In the genomic region with DNA sequence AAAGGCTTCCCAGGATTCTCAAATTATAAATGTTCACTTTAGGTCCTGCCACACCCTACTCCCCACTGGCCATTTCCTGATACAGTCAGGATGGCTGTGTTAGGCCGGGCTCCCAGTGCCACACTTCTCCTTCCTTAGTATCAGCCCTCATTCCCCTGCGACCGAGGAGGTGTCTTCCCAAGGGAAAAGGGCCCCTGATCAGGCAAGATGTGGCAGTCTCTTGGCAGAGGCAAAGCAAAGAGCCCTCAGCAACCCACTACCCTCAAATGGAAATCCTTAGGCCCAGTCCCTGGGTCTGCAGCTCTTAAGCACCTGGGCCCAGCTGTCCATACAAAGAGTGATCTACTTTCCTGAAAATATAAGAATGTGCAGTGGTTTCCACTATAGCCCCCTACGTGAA, we compare ENCODE assay signal across 31 cellular contexts.
"Had no signal": no experiment of that assay in that cellular context is flagged by ENCODE, and none has a peak within 500 bp of the region (broad histone marks: within the 10 kb centered on the region; RNA-seq: fewer than 3 reads in every experiment).

No MANE protein-coding gene starts in this region.

- H3K9me3 ChIP-seq: pancreas, right lobe of liver, uterus had no signal

- H3K9me3 Mint-ChIP-seq: natural killer cell had no signal

- H3K36me3 Mint-ChIP-seq: immature natural killer cell; naive B cell; natural killer cell; stimulated activated naive B cell treated with anti-CD40 and anti-IgM and Interleukin-4, amounts not matched to agents 10 μg/mL and 1 μg/mL and 100 μg/mL, for 72 hours had no signal

- H3K4me1 Mint-ChIP-seq: immature natural killer cell; naive B cell; natural killer cell; stimulated activated naive B cell treated with anti-CD40 and anti-IgM and Interleukin-4, amounts not matched to agents 10 μg/mL and 1 μg/mL and 100 μg/mL, for 72 hours had no signal

- H3K36me3 ChIP-seq: heart left ventricle, pancreas, right atrium auricular region, right lobe of liver, suprapubic skin, thoracic aorta, tibial artery, uterus had no signal

- H3K4me3 Mint-ChIP-seq: immature natural killer cell; mesothelial cell of epicardium; natural killer cell; nephron progenitor cell; stimulated activated naive B cell treated with anti-CD40 and anti-IgM and Interleukin-4, amounts not matched to agents 10 μg/mL and 1 μg/mL and 100 μg/mL, for 72 hours; stimulated activated naive CD8-positive, alpha-beta T cell treated with anti-CD3 and anti-CD28 coated beads, Interleukin-15, Interleukin-2, amounts not matched to agents 100 ng/mL and 50 ng/mL, for 24 hours had no signal

- H3K4me1 ChIP-seq: heart left ventricle, left ventricle myocardium inferior, pancreas, psoas muscle, right atrium auricular region, right lobe of liver, suprapubic skin, tibial artery, uterus had no signal

- H3K4me2 ChIP-seq: smooth muscle cell had no signal

- H3K27me3 ChIP-seq: heart left ventricle, pancreas, right atrium auricular region, right lobe of liver, suprapubic skin, tibial artery, uterus had no signal

- H3K4me3 ChIP-seq: heart left ventricle, left ventricle myocardium inferior, lung, pancreas, psoas muscle, right atrium auricular region, right lobe of liver, smooth muscle cell, suprapubic skin, thoracic aorta, tibial artery, uterus had no signal

- H3K27ac ChIP-seq: heart left ventricle, left ventricle myocardium inferior, pancreas, psoas muscle, right atrium auricular region, right lobe of liver, suprapubic skin, thoracic aorta, tibial artery, uterus had no signal

- DNase-seq: heart left ventricle; hypothalamus; immature natural killer cell; kidney; left colon; left ventricle myocardium inferior; mesendoderm; naive B cell; natural killer cell; nephron progenitor cell; nucleus accumbens; pancreas; posterior cingulate gyrus; psoas muscle; right lobe of liver; stimulated activated CD4-positive, alpha-beta T cell treated with anti-CD3 and anti-CD28 coated beads, Interleukin-1b, Interleukin-23, amount 100 ng/mL, for 48 hours; stimulated activated CD4-positive, alpha-beta T cell treated with anti-CD3 and anti-CD28 coated beads, Interleukin-2, amount 100 ng/mL, for 48 hours; stimulated activated CD4-positive, alpha-beta T cell treated with anti-CD3 and anti-CD28 coated beads, Interleukin-4, amount 100 ng/mL, for 4 hours; stimulated activated CD8-positive, alpha-beta memory T cell treated with anti-CD3 and anti-CD28 coated beads, Interleukin-4, amount 100 ng/mL, for 48 hours; stimulated activated naive B cell treated with anti-CD40 and anti-IgM and Interleukin-4, amounts not matched to agents 10 μg/mL and 1 μg/mL and 100 μg/mL, for 72 hours; tibial artery; trophoblast cell; uterus had no signal

- H3K27ac Mint-ChIP-seq: immature natural killer cell; mesothelial cell of epicardium; natural killer cell; nephron progenitor cell; stimulated activated naive B cell treated with anti-CD40 and anti-IgM and Interleukin-4, amounts not matched to agents 10 μg/mL and 1 μg/mL and 100 μg/mL, for 72 hours; stimulated activated naive CD8-positive, alpha-beta T cell treated with anti-CD3 and anti-CD28 coated beads, Interleukin-15, Interleukin-2, amounts not matched to agents 100 ng/mL and 50 ng/mL, for 24 hours had no signal

- ATAC-seq: heart left ventricle; left colon; natural killer cell; pancreas; psoas muscle; stimulated activated naive B cell treated with anti-CD40 and anti-IgM and Interleukin-4, amounts not matched to agents 10 μg/mL and 1 μg/mL and 100 μg/mL, for 72 hours had no signal

- FAIRE-seq: islet of Langerhans, kidney, pancreas had no signal
